ENCODE assay signal across 14 cellular contexts in genomic region chr2:46252891-46253659, GRCh38. TPM values are rescaled to one million over a fixed set of nuclear protein-coding genes. Genes with fewer than 3 reads are reported as not detected.
A peak's percentile ranks its signal among the peaks of the same experiment; 100 is the strongest.
DNase-seq lines count a peak whose midpoint lies in the region; ATAC-seq, FAIRE-seq and TF ChIP-seq lines count a peak whose summit lies in the region.
"Had no signal": no experiment of that assay in that cellular context is flagged by ENCODE, and none has a peak within 500 bp of the region (broad histone marks: within the 10 kb centered on the region; RNA-seq: fewer than 3 reads in every experiment).

No MANE protein-coding gene starts in this region.

- TF ChIP-seq CTCF in A549 (IDR thresholded peaks at IDR 0.05): no peak
- TF ChIP-seq CTCF in bronchial epithelial cell (IDR thresholded peaks at IDR 0.05; ENCODE audit: insufficient read depth, low read length, severe bottlenecking): no peak
- no peak for TF ChIP-seq CTCF in hepatocyte (IDR thresholded peaks at IDR 0.05; ENCODE audit: poor library complexity)
- TF ChIP-seq CTCF in D721Med (IDR thresholded peaks at IDR 0.05; ENCODE audit: insufficient read depth, missing control alignments): no peak

- H3K36me3 Mint-ChIP-seq in activated CD4-positive, alpha-beta memory T cell treated with anti-CD3 and anti-CD28 coated beads for 36 hours: no peaks in the 10 kb centered on the region

- H3K36me3 ChIP-seq in bronchial epithelial cell (ENCODE audit: control insufficient read depth, insufficient read depth, low read length) (no peaks in the 10 kb centered on the region), hepatocyte (replicated peaks; ENCODE audit: insufficient read depth, low read depth) (no peaks in the 10 kb centered on the region)

- H3K4me2 ChIP-seq in A549 (no peak overlapping the region), hepatocyte (peak overlapping the region; percentile 28)

- intact Hi-C loops in activated CD4-positive, alpha-beta memory T cell treated with anti-CD3 and anti-CD28 coated beads for 36 hours (cut with micrococcal nuclease): no loop called here

- no peaks in the 10 kb centered on the region for H3K27me3 ChIP-seq in bronchial epithelial cell (ENCODE audit: control insufficient read depth, insufficient read depth, low read length)
- no peaks in the 10 kb centered on the region for H3K27me3 ChIP-seq in hepatocyte

- H3K79me2 ChIP-seq in hepatocyte: no peaks in the 10 kb centered on the region

- CTCF ChIA-PET in A549 (lab: Yijun Ruan, JAX): interaction anchor here (0.6 to 3.1 kb wide), 9 partner anchors 10 to 190 kb away, joined by 3 to 9 read pairs (median 3); no protein-coding TSS in a partner anchor
- CTCF ChIA-PET in activated CD4-positive, alpha-beta memory T cell treated with anti-CD3 and anti-CD28 coated beads for 36 hours (lab: Charles Lee): interaction anchor here (0.7 kb wide), 1 partner anchor 52 kb away, joined by 3 read pairs; no protein-coding TSS in a partner anchor

- no peaks in the 10 kb centered on the region for H4K20me1 ChIP-seq in hepatocyte (ENCODE audit: insufficient read depth, poor library complexity, severe bottlenecking)

- DNase-seq in A549 (ENCODE audit: low read depth in 1 of 2, low spot score in 1 of 2) (no peak), NCI-H1694 (lab: John Stamatoyannopoulos, UW) (peak; percentile 39), bronchial epithelial cell (ENCODE audit: low read depth) (peak; percentile 58), hepatocyte (ENCODE audit: low spot score) (peak; percentile 43), GM19238 (ENCODE audit: insufficient read length, low spot score) (no peak), DMS114 treated with DMSO at 0.1 percent for 48 hours (lab: John Stamatoyannopoulos, UW; ENCODE audit: unreplicated experiment) (no peak), D721Med (ENCODE audit: insufficient read length, low spot score) (no peak)
- no peak for DNase-seq in activated CD4-positive, alpha-beta memory T cell treated with anti-CD3 and anti-CD28 coated beads for 36 hours
- DNase-seq: AML-193; small intestine; stimulated activated CD8-positive, alpha-beta memory T cell treated with anti-CD3 and anti-CD28 coated beads, Interleukin-4, amount 100 ng/mL, for 48 hours had no signal

- no peak overlapping the region for H3K4me3 Mint-ChIP-seq in activated CD4-positive, alpha-beta memory T cell treated with anti-CD3 and anti-CD28 coated beads for 36 hours
- H3K4me3 Mint-ChIP-seq: central memory CD8-positive, alpha-beta T cell had no signal

- no peaks in the 10 kb centered on the region for H3K9me2 ChIP-seq in hepatocyte (replicated peaks; ENCODE audit: insufficient read depth)

- H3K4me1 Mint-ChIP-seq in activated CD4-positive, alpha-beta memory T cell treated with anti-CD3 and anti-CD28 coated beads for 36 hours (ENCODE audit: low read depth): no peaks in the 10 kb centered on the region
- H3K4me1 Mint-ChIP-seq: central memory CD8-positive, alpha-beta T cell had no signal

- 83% methylated on average over 5 of the region's 5 CpGs for WGBS in A549 (ENCODE audit: missing lambda C conversion rate)
- WGBS in hepatocyte (ENCODE audit: low lambda C conversion rate, missing lambda C conversion rate): 58% methylated on average over 5 of the region's 5 CpGs

- POLR2A ChIA-PET in A549 (lab: Yijun Ruan, JAX): no interaction called here
- POLR2A ChIA-PET in activated CD4-positive, alpha-beta memory T cell treated with anti-CD3 and anti-CD28 coated beads for 36 hours (lab: Charles Lee): no interaction called here

- H3K4me1 ChIP-seq in A549: no peaks in the 10 kb centered on the region
- H3K4me1 ChIP-seq in hepatocyte (ENCODE audit: insufficient read depth): peaks cover 15% of the 10 kb centered on the region

- peak; percentile 21 to 44; a peak in 4 of 6 replicates for ATAC-seq in A549
- ATAC-seq: Panc1 had no signal

- H3K27ac ChIP-seq in A549 (peak overlapping the region in 1 of 2 experiments; percentile 54; a peak in 2 of 6 replicates), hepatocyte (peak overlapping the region; percentile 39)

- TF ChIP-seq POLR2A in A549 (IDR thresholded peaks at IDR 0.05; ENCODE audit: low read length): no peak

- H3K9me3 Mint-ChIP-seq in activated CD4-positive, alpha-beta memory T cell treated with anti-CD3 and anti-CD28 coated beads for 36 hours: no peaks in the 10 kb centered on the region
- H3K9me3 Mint-ChIP-seq: central memory CD8-positive, alpha-beta T cell had no signal

- H3K4me3 ChIP-seq in A549: no peak overlapping the region
- no peak overlapping the region for H3K4me3 ChIP-seq in bronchial epithelial cell (ENCODE audit: low read depth, low read length)
- no peak overlapping the region for H3K4me3 ChIP-seq in hepatocyte

- H3K9me3 ChIP-seq in A549: peaks cover 1% of the 10 kb centered on the region; the same call in 1 of the 3 replicates
- H3K9me3 ChIP-seq in hepatocyte (ENCODE audit: low read depth): no peaks in the 10 kb centered on the region

- H3K27me3 Mint-ChIP-seq in activated CD4-positive, alpha-beta memory T cell treated with anti-CD3 and anti-CD28 coated beads for 36 hours: no peaks in the 10 kb centered on the region
- H3K27me3 Mint-ChIP-seq: central memory CD8-positive, alpha-beta T cell had no signal

- H3K27ac Mint-ChIP-seq in activated CD4-positive, alpha-beta memory T cell treated with anti-CD3 and anti-CD28 coated beads for 36 hours: no peak overlapping the region

- no peak for TF ChIP-seq RAD21 in A549 (conservative IDR thresholded peaks at IDR 0.05 in 1 of 2, IDR thresholded peaks at IDR 0.05 in 1 of 2)

- FAIRE-seq in A549 (lab: Jason Lieb, UNC) (no peak), bronchial epithelial cell (lab: Jason Lieb, UNC) (no peak), D721Med (lab: Jason Lieb, UNC) (no peak)
- FAIRE-seq: GM19239, small intestine had no signal

- TF ChIP-seq EP300 in A549 (IDR thresholded peaks at IDR 0.05): no peak

- no peak overlapping the region for H2AFZ ChIP-seq in hepatocyte

TF ChIP-seq in A549, 52 proteins besides CTCF, POLR2A, EP300 and RAD21:
- TF ChIP-seq MAFK (IDR thresholded peaks at IDR 0.05; ENCODE audit: partially characterized antibody) (peak; percentile 76), FOSB (CRISPR knock-in tag; IDR thresholded peaks at IDR 0.05) (no peak)

RNA-seq across cellular contexts. Expression of gene EPAS1, which starts 44.1 kb away (rescaled TPM):
- polyA plus RNA-seq in A549 (2011; rRNA removed): 143 and 150 TPM in 2 replicates
- polyA plus RNA-seq in A549 (2012; cell fraction: cytosol; rRNA removed): 60.3 and 78.5 TPM in 2 replicates
- 106 and 115 TPM in 2 replicates for polyA plus RNA-seq in A549 (2012; cell fraction: nucleus; rRNA removed)
- 111 to 128 TPM (median 122 TPM) in 3 replicates for polyA plus RNA-seq in A549 (2017; fragmentation: RNase III; extraction: RNeasy Plus Mini Kit Qiagen cat#74134 plus additional on column Dnase treatment)
- 174 and 229 TPM in 2 replicates for polyA minus RNA-seq in A549 (2011; rRNA and poly(A)+ RNA removed)
- total RNA-seq in bronchial epithelial cell: 99.8 and 102 TPM in 2 replicates
- 98.3 and 112 TPM in 2 replicates for total RNA-seq in hepatocyte
- polyA plus RNA-seq in hepatocyte: 111 and 115 TPM in 2 replicates
- 10 to 100 TPM; 51.0 to 54.6 TPM for total RNA-seq in activated CD4-positive, alpha-beta memory T cell treated with anti-CD3 and anti-CD28 coated beads for 36 hours

Comparison
In these comparisons a context has a peak if more than half of its experiments do, and no peak if none do; other contexts are left out.
1. DNase-seq: peak in NCI-H1694 (single experiment), bronchial epithelial cell (single experiment) and hepatocyte (single experiment); none in A549 (0 of 2), GM19238 (single experiment), DMS114 treated with DMSO at 0.1 percent for 48 hours (single experiment), activated CD4-positive, alpha-beta memory T cell treated with anti-CD3 and anti-CD28 coated beads for 36 hours (single experiment) and D721Med (single experiment).